In the genomic region with DNA sequence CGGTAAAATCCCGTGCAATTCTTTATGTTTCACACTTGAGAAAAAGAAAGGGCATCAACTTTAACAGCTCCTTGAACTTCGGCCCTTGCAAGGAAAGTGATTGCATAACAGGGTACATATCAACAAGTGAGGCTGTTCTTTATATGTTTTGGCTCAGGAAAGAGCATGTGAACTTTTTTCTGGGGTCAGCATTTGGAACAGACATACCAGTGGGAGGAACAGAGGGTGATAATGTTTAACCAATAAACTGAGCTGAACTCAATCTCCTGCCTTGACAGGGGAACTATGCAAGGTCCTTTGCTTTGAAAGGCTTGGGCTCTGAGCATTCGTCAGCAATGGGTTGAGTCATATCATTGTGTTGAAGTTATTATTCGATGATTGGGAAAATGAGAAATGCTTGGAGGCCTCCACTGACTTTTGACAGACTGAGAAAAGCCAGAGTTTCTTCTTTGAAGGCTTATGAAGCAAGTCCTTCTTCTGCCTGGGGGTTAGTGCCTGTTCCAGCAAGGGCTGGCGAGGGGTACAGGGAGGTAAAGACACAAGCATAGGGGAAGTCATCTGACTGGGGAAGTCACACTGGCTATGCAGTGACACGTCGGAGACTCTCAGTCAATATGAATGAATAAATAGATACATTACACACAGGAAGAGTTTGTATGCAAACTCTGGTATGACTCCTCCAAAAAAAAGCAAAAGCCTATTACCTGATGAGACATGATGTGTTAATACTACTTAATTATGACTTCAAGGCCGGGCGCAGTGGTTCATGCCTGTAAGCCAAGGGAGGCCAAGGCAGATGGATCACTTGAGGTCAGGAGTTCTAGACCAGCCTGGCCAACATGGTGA, we compare ENCODE assay signal across 1 cellular context.
TF ChIP-seq lines count a peak whose summit lies in the region.

No MANE protein-coding gene starts in this region.

TF ChIP-seq in HepG2, 621 proteins besides CTCF, POLR2A, EP300 and RAD21 (continued from another document and continues in another):
- TF ChIP-seq TEAD2 (CRISPR knock-in tag; IDR thresholded peaks at IDR 0.05) (no peak), GRHL1 (CRISPR knock-in tag; conservative IDR thresholded peaks at IDR 0.05) (no peak), TAF15 (IDR thresholded peaks at IDR 0.05; ENCODE audit: low read depth, low read length, poor library complexity, severe bottlenecking) (no peak), HDAC2 (CRISPR knock-in tag; IDR thresholded peaks at IDR 0.05) (peak; percentile 94), ZNF639 (CRISPR knock-in tag; conservative IDR thresholded peaks at IDR 0.05) (0 out of 2 replicates have a peak, but pooled peaks have one; percentile 59), ETV5 (CRISPR knock-in tag; IDR thresholded peaks at IDR 0.05; ENCODE audit: borderline replicate concordance) (peak; percentile 59; the same call in 1 of the 2 replicates), KLF11 (CRISPR knock-in tag; IDR thresholded peaks at IDR 0.05) (no peak), HNF1B (CRISPR knock-in tag; IDR thresholded peaks at IDR 0.05) (peak; percentile 97), RFXAP (CRISPR knock-in tag; IDR thresholded peaks at IDR 0.05; ENCODE audit: borderline replicate concordance) (0 out of 2 replicates have a peak, but pooled peaks have one; percentile 38), ZNF446 (CRISPR knock-in tag; IDR thresholded peaks at IDR 0.05) (no peak), ZNF3 (CRISPR knock-in tag; IDR thresholded peaks at IDR 0.05) (no peak), TSC22D2 (CRISPR knock-in tag; IDR thresholded peaks at IDR 0.05; ENCODE audit: borderline replicate concordance) (no peak), ZC3H4 (CRISPR knock-in tag; IDR thresholded peaks at IDR 0.05; ENCODE audit: borderline replicate concordance) (no peak), NCOR1 (IDR thresholded peaks at IDR 0.05; ENCODE audit: borderline replicate concordance, low read length) (peak; percentile 94), HNRNPH1 (optimal IDR thresholded peaks at IDR 0.05; ENCODE audit: low read depth, low read length) (no peak), ZSCAN31 (CRISPR knock-in tag; IDR thresholded peaks at IDR 0.05; ENCODE audit: low read depth) (no peak), XRCC5 (optimal IDR thresholded peaks at IDR 0.05; ENCODE audit: low read length) (peak; percentile 53), ZBTB8A (CRISPR knock-in tag; IDR thresholded peaks at IDR 0.05; ENCODE audit: borderline replicate concordance, low read depth) (no peak), ZNF614 (CRISPR knock-in tag; IDR thresholded peaks at IDR 0.05; ENCODE audit: borderline replicate concordance) (peak; percentile 68), MEF2D (CRISPR knock-in tag; IDR thresholded peaks at IDR 0.05) (peak; percentile 51; the same call in 1 of the 2 replicates), ZNF562 (CRISPR knock-in tag; IDR thresholded peaks at IDR 0.05; ENCODE audit: borderline replicate concordance) (no peak), ZFP82 (CRISPR knock-in tag; IDR thresholded peaks at IDR 0.05; ENCODE audit: borderline replicate concordance) (no peak), ZMYM3 (CRISPR knock-in tag; IDR thresholded peaks at IDR 0.05) (peak; percentile 37; the same call in 1 of the 2 replicates), ZNF350 (CRISPR knock-in tag; IDR thresholded peaks at IDR 0.05; ENCODE audit: borderline replicate concordance, low read depth) (no peak), MBNL3 (CRISPR knock-in tag; conservative IDR thresholded peaks at IDR 0.05) (no peak), ZNF83 (CRISPR knock-in tag; IDR thresholded peaks at IDR 0.05; ENCODE audit: borderline replicate concordance) (no peak), ZNF644 (CRISPR knock-in tag; IDR thresholded peaks at IDR 0.05; ENCODE audit: low read depth) (peak; percentile 76), ZNF282 (IDR thresholded peaks at IDR 0.05; ENCODE audit: partially characterized antibody) (no peak), HMGA1 (CRISPR knock-in tag; conservative IDR thresholded peaks at IDR 0.05) (no peak), KLF15 (CRISPR knock-in tag; IDR thresholded peaks at IDR 0.05; ENCODE audit: borderline replicate concordance) (no peak), ZNF660 (CRISPR knock-in tag; IDR thresholded peaks at IDR 0.05; ENCODE audit: borderline replicate concordance, low read depth) (no peak), ZNF496 (CRISPR knock-in tag; IDR thresholded peaks at IDR 0.05; ENCODE audit: insufficient replicate concordance) (no peak), E2F2 (CRISPR knock-in tag; IDR thresholded peaks at IDR 0.05; ENCODE audit: borderline replicate concordance) (no peak), CCDC6 (CRISPR knock-in tag; IDR thresholded peaks at IDR 0.05) (no peak), EEA1 (CRISPR knock-in tag; IDR thresholded peaks at IDR 0.05; ENCODE audit: borderline replicate concordance) (no peak), ZSCAN12 (CRISPR knock-in tag; IDR thresholded peaks at IDR 0.05) (no peak), ZNF263 (CRISPR knock-in tag; IDR thresholded peaks at IDR 0.05) (no peak), IRX3 (CRISPR knock-in tag; IDR thresholded peaks at IDR 0.05; ENCODE audit: borderline replicate concordance, low read depth) (0 out of 2 replicates have a peak, but pooled peaks have one; percentile 32), JARID2 (CRISPR knock-in tag; IDR thresholded peaks at IDR 0.05; ENCODE audit: insufficient replicate concordance) (no peak), PREB (CRISPR knock-in tag; IDR thresholded peaks at IDR 0.05) (no peak), ATF1 (CRISPR knock-in tag; IDR thresholded peaks at IDR 0.05) (peak; percentile 63; the same call in 1 of the 2 replicates), NFYC (CRISPR knock-in tag; IDR thresholded peaks at IDR 0.05) (no peak), ZNF547 (CRISPR knock-in tag; IDR thresholded peaks at IDR 0.05) (peak; percentile 46; the same call in 1 of the 2 replicates), FOXA3 (CRISPR knock-in tag; IDR thresholded peaks at IDR 0.05) (peak; percentile 90), ZNF274 (CRISPR knock-in tag; IDR thresholded peaks at IDR 0.05) (no peak)
- TF ChIP-seq, protein P1, sequence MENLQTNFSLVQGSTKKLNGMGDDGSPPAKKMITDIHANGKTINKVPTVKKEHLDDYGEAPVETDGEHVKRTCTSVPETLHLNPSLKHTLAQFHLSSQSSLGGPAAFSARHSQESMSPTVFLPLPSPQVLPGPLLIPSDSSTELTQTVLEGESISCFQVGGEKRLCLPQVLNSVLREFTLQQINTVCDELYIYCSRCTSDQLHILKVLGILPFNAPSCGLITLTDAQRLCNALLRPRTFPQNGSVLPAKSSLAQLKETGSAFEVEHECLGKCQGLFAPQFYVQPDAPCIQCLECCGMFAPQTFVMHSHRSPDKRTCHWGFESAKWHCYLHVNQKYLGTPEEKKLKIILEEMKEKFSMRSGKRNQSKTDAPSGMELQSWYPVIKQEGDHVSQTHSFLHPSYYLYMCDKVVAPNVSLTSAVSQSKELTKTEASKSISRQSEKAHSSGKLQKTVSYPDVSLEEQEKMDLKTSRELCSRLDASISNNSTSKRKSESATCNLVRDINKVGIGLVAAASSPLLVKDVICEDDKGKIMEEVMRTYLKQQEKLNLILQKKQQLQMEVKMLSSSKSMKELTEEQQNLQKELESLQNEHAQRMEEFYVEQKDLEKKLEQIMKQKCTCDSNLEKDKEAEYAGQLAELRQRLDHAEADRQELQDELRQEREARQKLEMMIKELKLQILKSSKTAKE (CRISPR knock-in tag; IDR thresholded peaks at IDR 0.05; ENCODE audit: borderline replicate concordance): peak; percentile 77
- TF ChIP-seq, protein P2, sequence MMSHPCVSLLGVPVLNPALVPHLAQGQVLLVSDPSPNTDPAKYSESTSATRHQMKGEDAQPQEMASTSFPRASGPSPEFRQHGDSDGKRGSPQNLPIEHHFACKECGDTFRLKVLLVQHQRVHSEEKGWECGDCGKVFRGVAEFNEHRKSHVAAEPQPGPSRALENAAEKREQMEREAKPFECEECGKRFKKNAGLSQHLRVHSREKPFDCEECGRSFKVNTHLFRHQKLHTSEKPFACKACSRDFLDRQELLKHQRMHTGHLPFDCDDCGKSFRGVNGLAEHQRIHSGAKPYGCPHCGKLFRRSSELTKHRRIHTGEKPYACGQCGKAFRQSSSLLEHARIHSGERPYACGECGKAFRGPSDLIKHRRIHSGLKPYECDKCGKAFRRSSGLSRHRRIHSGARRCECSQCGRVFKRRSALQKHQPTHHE (CRISPR knock-in tag; IDR thresholded peaks at IDR 0.05; ENCODE audit: borderline replicate concordance): no peak
- TF ChIP-seq, protein P3, sequence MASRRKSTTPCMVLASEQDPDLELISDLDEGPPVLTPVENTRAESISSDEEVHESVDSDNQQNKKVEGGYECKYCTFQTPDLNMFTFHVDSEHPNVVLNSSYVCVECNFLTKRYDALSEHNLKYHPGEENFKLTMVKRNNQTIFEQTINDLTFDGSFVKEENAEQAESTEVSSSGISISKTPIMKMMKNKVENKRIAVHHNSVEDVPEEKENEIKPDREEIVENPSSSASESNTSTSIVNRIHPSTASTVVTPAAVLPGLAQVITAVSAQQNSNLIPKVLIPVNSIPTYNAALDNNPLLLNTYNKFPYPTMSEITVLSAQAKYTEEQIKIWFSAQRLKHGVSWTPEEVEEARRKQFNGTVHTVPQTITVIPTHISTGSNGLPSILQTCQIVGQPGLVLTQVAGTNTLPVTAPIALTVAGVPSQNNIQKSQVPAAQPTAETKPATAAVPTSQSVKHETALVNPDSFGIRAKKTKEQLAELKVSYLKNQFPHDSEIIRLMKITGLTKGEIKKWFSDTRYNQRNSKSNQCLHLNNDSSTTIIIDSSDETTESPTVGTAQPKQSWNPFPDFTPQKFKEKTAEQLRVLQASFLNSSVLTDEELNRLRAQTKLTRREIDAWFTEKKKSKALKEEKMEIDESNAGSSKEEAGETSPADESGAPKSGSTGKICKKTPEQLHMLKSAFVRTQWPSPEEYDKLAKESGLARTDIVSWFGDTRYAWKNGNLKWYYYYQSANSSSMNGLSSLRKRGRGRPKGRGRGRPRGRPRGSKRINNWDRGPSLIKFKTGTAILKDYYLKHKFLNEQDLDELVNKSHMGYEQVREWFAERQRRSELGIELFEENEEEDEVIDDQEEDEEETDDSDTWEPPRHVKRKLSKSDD (CRISPR knock-in tag; IDR thresholded peaks at IDR 0.05; ENCODE audit: low read depth): no peak
- TF ChIP-seq, protein P4, sequence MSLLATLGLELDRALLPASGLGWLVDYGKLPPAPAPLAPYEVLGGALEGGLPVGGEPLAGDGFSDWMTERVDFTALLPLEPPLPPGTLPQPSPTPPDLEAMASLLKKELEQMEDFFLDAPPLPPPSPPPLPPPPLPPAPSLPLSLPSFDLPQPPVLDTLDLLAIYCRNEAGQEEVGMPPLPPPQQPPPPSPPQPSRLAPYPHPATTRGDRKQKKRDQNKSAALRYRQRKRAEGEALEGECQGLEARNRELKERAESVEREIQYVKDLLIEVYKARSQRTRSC (CRISPR knock-in tag; IDR thresholded peaks at IDR 0.05; ENCODE audit: low read depth): no peak
